11 cellular contexts compared by ENCODE assay signal in the genomic region with DNA sequence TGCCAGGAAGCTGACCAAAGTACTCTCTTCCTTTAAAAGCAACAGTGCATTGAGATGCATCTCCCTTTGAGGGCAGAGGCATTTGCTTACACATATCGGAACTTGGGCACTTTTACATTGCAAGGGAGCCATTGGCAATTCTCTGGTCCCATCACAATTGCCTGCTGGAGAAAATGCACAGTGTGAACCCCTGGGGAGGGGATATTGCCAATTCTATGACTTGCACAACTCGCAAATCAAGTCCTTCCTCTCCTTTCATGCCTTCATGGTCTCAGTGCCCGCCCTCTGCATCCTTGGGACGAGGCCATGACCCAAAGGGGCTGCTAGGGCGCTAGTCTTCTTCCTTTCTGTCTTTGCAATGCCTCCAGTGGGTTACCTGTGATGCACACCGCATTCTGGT. TPM values are rescaled to one million over a fixed set of nuclear protein-coding genes. Genes with fewer than 3 reads are reported as not detected.
DNase-seq lines count a peak whose midpoint lies in the region; ATAC-seq and TF ChIP-seq lines count a peak whose summit lies in the region.
"Had no signal": no experiment of that assay in that cellular context is flagged by ENCODE, and none has a peak within 500 bp of the region (broad histone marks: within the 10 kb centered on the region; RNA-seq: fewer than 3 reads in every experiment).

No MANE protein-coding gene starts in this region.

- H4K8ac ChIP-seq in H9 (replicated peaks; ENCODE audit: insufficient read length, low read depth, low read length) = no peak overlapping the region

- H3K27ac ChIP-seq in H9 (ENCODE audit: insufficient read length, low read depth, low read length) (peak overlapping the region; percentile 83), iPS DF 6.9 (ENCODE audit: low read length) (peak overlapping the region; percentile 67), neural progenitor cell (no peak overlapping the region)

- DNase-seq in H9 (peak; percentile 68), WTC11 (ENCODE audit: low spot score) (peak; percentile 36), iPS DF 6.9 (ENCODE audit: low read depth, low spot score) (peak; percentile 45), neural progenitor cell (ENCODE audit: low spot score) (no peak)
- no peak for DNase-seq in natural killer cell treated with Interleukin-12 subunit alpha and Interleukin-12 subunit beta and Interleukin-15 and Interleukin-18, amount 100 ng/mL, for 72 hours (ENCODE audit: low spot score)
- no peak for DNase-seq in activated CD4-positive, CD25-positive, alpha-beta regulatory T cell (lab: John Stamatoyannopoulos, UW)
- DNase-seq: DMS53 had no signal

- H3T11ph ChIP-seq in H9 (ENCODE audit: low read length) = no peak overlapping the region

- no peak overlapping the region for H3K14ac ChIP-seq in H9 (ENCODE audit: insufficient read depth, low read length)

- no peak overlapping the region for H2AK5ac ChIP-seq in H9 (ENCODE audit: insufficient read length, low read length)

- H2BK120ac ChIP-seq in H9 (ENCODE audit: low read depth, low read length, poor library complexity, severe bottlenecking) = no peak overlapping the region

- H3K9ac ChIP-seq in H9 (ENCODE audit: extremely low read depth, insufficient read length, low read length) = no peak overlapping the region
- H3K9ac ChIP-seq in neural progenitor cell = no peak overlapping the region

- H3K4me2 ChIP-seq in H9 (ENCODE audit: insufficient read depth, insufficient read length, low read length) (peak overlapping the region; percentile 14), neural progenitor cell (no peak overlapping the region)

- H3K36me3 Mint-ChIP-seq in H9 (ENCODE audit: insufficient read depth in 1 of 3, low read depth in 3 of 3) = peaks cover 2 to 4% (median 2%) of the 10 kb centered on the region in 3 experiments; a peak in 4 of 7 replicates
- H3K36me3 Mint-ChIP-seq in WTC11 = no peaks in the 10 kb centered on the region
- H3K36me3 Mint-ChIP-seq in neural progenitor cell = no peaks in the 10 kb centered on the region
- no peaks in the 10 kb centered on the region for H3K36me3 Mint-ChIP-seq in natural killer cell treated with Interleukin-12 subunit alpha and Interleukin-12 subunit beta and Interleukin-15 and Interleukin-18, amount 100 ng/mL, for 72 hours

- peak overlapping the region; percentile 15 to 50; a peak in 3 of 5 replicates for H3K4me3 Mint-ChIP-seq in H9
- peak overlapping the region; percentile 49 for H3K4me3 Mint-ChIP-seq in WTC11
- peak overlapping the region; percentile 53 for H3K4me3 Mint-ChIP-seq in neural progenitor cell
- no peak overlapping the region for H3K4me3 Mint-ChIP-seq in natural killer cell treated with Interleukin-12 subunit alpha and Interleukin-12 subunit beta and Interleukin-15 and Interleukin-18, amount 100 ng/mL, for 72 hours

- H2AFZ ChIP-seq in H9 (ENCODE audit: low read length) (no peak overlapping the region), neural progenitor cell (replicated peaks) (no peak overlapping the region)

- H3K79me1 ChIP-seq in H9 (ENCODE audit: insufficient read depth, low read depth, low read length, poor library complexity, severe bottlenecking) = no peaks in the 10 kb centered on the region

- H3K27me3 ChIP-seq in H9 (ENCODE audit: insufficient read depth, low read length) = no peaks in the 10 kb centered on the region
- no peaks in the 10 kb centered on the region for H3K27me3 ChIP-seq in iPS DF 6.9 (ENCODE audit: control insufficient read depth, insufficient read depth, low read length)
- peaks cover 74% of the 10 kb centered on the region for H3K27me3 ChIP-seq in neural progenitor cell

- no peaks in the 10 kb centered on the region for H3K23me2 ChIP-seq in H9 (ENCODE audit: insufficient read length, low read depth, low read length, poor library complexity, severe bottlenecking)

- no peak overlapping the region for H3K4ac ChIP-seq in H9 (ENCODE audit: low read depth, low read length)

- H2BK15ac ChIP-seq in H9 (ENCODE audit: low read depth, low read length) = no peak overlapping the region

- no peaks in the 10 kb centered on the region for H3K79me2 ChIP-seq in H9 (ENCODE audit: insufficient read depth, low read length)
- no peaks in the 10 kb centered on the region for H3K79me2 ChIP-seq in neural progenitor cell (ENCODE audit: low read depth)

- H3K9me3 ChIP-seq in H9 (ENCODE audit: control insufficient read depth, low read depth, low read length) (peaks cover 8% of the 10 kb centered on the region), iPS DF 6.9 (ENCODE audit: control insufficient read depth, insufficient read depth, low read length) (no peaks in the 10 kb centered on the region), neural progenitor cell (ENCODE audit: low read depth) (no peaks in the 10 kb centered on the region)

- POLR2A ChIA-PET in WTC11 (lab: Charles Lee) = interaction anchor here (0.6 kb wide), 1 partner anchor 27 kb away, joined by 6 read pairs; no protein-coding TSS in a partner anchor

- no peak overlapping the region for H4K5ac ChIP-seq in H9 (ENCODE audit: insufficient read length, low read depth, low read length)

- H3K9me3 Mint-ChIP-seq in H9 = peaks cover 48 to 63% of the 10 kb centered on the region in 2 experiments
- H3K9me3 Mint-ChIP-seq in WTC11 = no peaks in the 10 kb centered on the region
- peaks cover 7% of the 10 kb centered on the region for H3K9me3 Mint-ChIP-seq in neural progenitor cell
- no peaks in the 10 kb centered on the region for H3K9me3 Mint-ChIP-seq in natural killer cell treated with Interleukin-12 subunit alpha and Interleukin-12 subunit beta and Interleukin-15 and Interleukin-18, amount 100 ng/mL, for 72 hours

- no peaks in the 10 kb centered on the region; the same call in 1 of the 2 replicates for H3K4me1 ChIP-seq in H9 (ENCODE audit: insufficient read depth, low read length)
- H3K4me1 ChIP-seq in iPS DF 6.9 (ENCODE audit: control insufficient read depth, insufficient read depth, low read length) = no peaks in the 10 kb centered on the region
- peaks cover 7% of the 10 kb centered on the region for H3K4me1 ChIP-seq in neural progenitor cell

- H3K36me3 ChIP-seq in iPS DF 6.9 (ENCODE audit: control insufficient read depth, insufficient read depth, low read length) (no peaks in the 10 kb centered on the region), neural progenitor cell (no peaks in the 10 kb centered on the region)

- H3K27ac Mint-ChIP-seq in H9 (peak overlapping the region; percentile 86 to 98 (median 90)), WTC11 (peak overlapping the region; percentile 97), neural progenitor cell (no peak overlapping the region)
- H3K27ac Mint-ChIP-seq in natural killer cell treated with Interleukin-12 subunit alpha and Interleukin-12 subunit beta and Interleukin-15 and Interleukin-18, amount 100 ng/mL, for 72 hours = no peak overlapping the region

- H3K27me3 Mint-ChIP-seq in H9 (ENCODE audit: low read depth) (peaks cover 4% of the 10 kb centered on the region), WTC11 (ENCODE audit: low read depth) (peaks cover 12% of the 10 kb centered on the region), neural progenitor cell (ENCODE audit: insufficient read depth, low read depth) (no peaks in the 10 kb centered on the region)
- peaks cover 7 to 16% of the 10 kb centered on the region in 2 donors for H3K27me3 Mint-ChIP-seq in natural killer cell treated with Interleukin-12 subunit alpha and Interleukin-12 subunit beta and Interleukin-15 and Interleukin-18, amount 100 ng/mL, for 72 hours

- H3K56ac ChIP-seq in H9 (ENCODE audit: insufficient read length, low read depth, low read length) = no peak overlapping the region

- no peak overlapping the region for H2BK5ac ChIP-seq in H9 (ENCODE audit: insufficient read length, low read length)

- peaks cover 16% of the 10 kb centered on the region for H3F3A ChIP-seq in neural progenitor cell (ENCODE audit: low read depth)

- no CpG with 5 or more reads among the region's 6 CpGs for WGBS in H9 (ENCODE audit: extremely low coverage, insufficient read length, low lambda C conversion rate)
- WGBS in iPS DF 6.9 (ENCODE audit: insufficient coverage, insufficient read length) = no CpG with 5 or more reads among the region's 6 CpGs

- H4K20me1 ChIP-seq in H9 (ENCODE audit: control insufficient read depth, insufficient read depth, insufficient read length) (no peaks in the 10 kb centered on the region), neural progenitor cell (ENCODE audit: low read depth) (no peaks in the 10 kb centered on the region)

- H3K23ac ChIP-seq in H9 (ENCODE audit: insufficient read length, low read depth, low read length) = no peak overlapping the region

- ATAC-seq in WTC11 (peak; percentile 54), HG03135 (IDR thresholded peaks at IDR 0.05; ENCODE audit: unreplicated experiment) (no peak)
- no peak for ATAC-seq in natural killer cell treated with Interleukin-12 subunit alpha and Interleukin-12 subunit beta and Interleukin-15 and Interleukin-18, amount 100 ng/mL, for 72 hours
- ATAC-seq: GM12878 had no signal

- H3K4me1 Mint-ChIP-seq in H9 (peaks cover 45 to 47% of the 10 kb centered on the region in 2 experiments), WTC11 (peaks cover 58% of the 10 kb centered on the region), neural progenitor cell (peaks cover 19% of the 10 kb centered on the region)
- H3K4me1 Mint-ChIP-seq in natural killer cell treated with Interleukin-12 subunit alpha and Interleukin-12 subunit beta and Interleukin-15 and Interleukin-18, amount 100 ng/mL, for 72 hours (ENCODE audit: low read depth in 2 of 2) = no peaks in the 10 kb centered on the region

- CTCF ChIA-PET in WTC11 (lab: Charles Lee) = interaction anchor here (1.7 kb wide), 1 partner anchor 102 kb away, joined by 4 read pairs; no protein-coding TSS in a partner anchor

- H3K18ac ChIP-seq in H9 (ENCODE audit: insufficient read length, low read depth, low read length) = no peak overlapping the region

- no peak for TF ChIP-seq CTCF in H9 (conservative IDR thresholded peaks at IDR 0.05)
- no peak for TF ChIP-seq CTCF in WTC11 (IDR thresholded peaks at IDR 0.05)
- TF ChIP-seq CTCF in neural progenitor cell (IDR thresholded peaks at IDR 0.05) = no peak

- H3K4me3 ChIP-seq in iPS DF 6.9 (ENCODE audit: low read length) = no peak overlapping the region
- no peak overlapping the region for H3K4me3 ChIP-seq in neural progenitor cell
- H3K4me3 ChIP-seq: GM12878 had no signal

- no peak overlapping the region for H4K91ac ChIP-seq in H9 (ENCODE audit: insufficient read length, low read depth, low read length)

- H2BK12ac ChIP-seq in H9 (ENCODE audit: insufficient read length, low read depth, low read length) = no peak overlapping the region

- H2BK20ac ChIP-seq in H9 (ENCODE audit: low read depth, low read length, poor library complexity, severe bottlenecking) = no peak overlapping the region

RNA-seq across cellular contexts. Expression of gene PDZD4, which starts 14.9 kb away (rescaled TPM):
- total RNA-seq in H9 (2021) (110 and 118 TPM in 2 replicates), WTC11 (2021) (120 to 175 TPM (median 161 TPM) in 3 replicates), neural progenitor cell (ENCODE audit: low replicate concordance) (1.9 and 5.2 TPM in 2 replicates)
- 1 to 10 TPM; 2.2 to 2.7 TPM for total RNA-seq in natural killer cell treated with Interleukin-12 subunit alpha and Interleukin-12 subunit beta and Interleukin-15 and Interleukin-18, amount 100 ng/mL, for 72 hours

RNA-seq across cellular contexts. Expression of gene L1CAM, which starts 40.8 kb away (rescaled TPM):
- total RNA-seq in H9 (2021) = 19.9 and 22.7 TPM in 2 replicates
- total RNA-seq in WTC11 (2021) = 40.2 to 55.2 TPM (median 49.4 TPM) in 3 replicates
- total RNA-seq in neural progenitor cell (ENCODE audit: low replicate concordance) = 0.49 and 1.7 TPM in 2 replicates
- 1 to 10 TPM in 1 of 2 donors, under 1 TPM in 1; 0.74 to 1.2 TPM for total RNA-seq in natural killer cell treated with Interleukin-12 subunit alpha and Interleukin-12 subunit beta and Interleukin-15 and Interleukin-18, amount 100 ng/mL, for 72 hours
- total RNA-seq: HT-29 had no signal

RNA-seq across cellular contexts. Expression of gene SSR4, which starts 50.7 kb away (rescaled TPM):
- 179 and 193 TPM in 2 replicates for total RNA-seq in H9 (2021)
- 203 to 237 TPM (median 232 TPM) in 3 replicates for total RNA-seq in WTC11 (2021)
- 58.4 and 112 TPM in 2 replicates for total RNA-seq in neural progenitor cell (ENCODE audit: low replicate concordance)
- 100 to 1,000 TPM; 266 to 306 TPM for total RNA-seq in natural killer cell treated with Interleukin-12 subunit alpha and Interleukin-12 subunit beta and Interleukin-15 and Interleukin-18, amount 100 ng/mL, for 72 hours

RNA-seq across cellular contexts. Expression of gene IDH3G, which starts 51.0 kb away (rescaled TPM):
- total RNA-seq in H9 (2021) = 43.2 and 47.1 TPM in 2 replicates
- total RNA-seq in WTC11 (2021) = 50.4 to 52.9 TPM (median 52.4 TPM) in 3 replicates
- 40.3 and 50.6 TPM in 2 replicates for total RNA-seq in neural progenitor cell (ENCODE audit: low replicate concordance)
- total RNA-seq in natural killer cell treated with Interleukin-12 subunit alpha and Interleukin-12 subunit beta and Interleukin-15 and Interleukin-18, amount 100 ng/mL, for 72 hours = 10 to 100 TPM; 62.5 to 74.1 TPM

RNA-seq across cellular contexts. Expression of gene AVPR2, which starts 59.3 kb away (rescaled TPM):
- total RNA-seq in H9 (2021) = not detected in 2 replicates
- total RNA-seq in WTC11 (2021) = 0.11 TPM in 1 of 3 replicates, not detected in the others
- total RNA-seq in neural progenitor cell (ENCODE audit: low replicate concordance) = not detected in 2 replicates
- total RNA-seq in natural killer cell treated with Interleukin-12 subunit alpha and Interleukin-12 subunit beta and Interleukin-15 and Interleukin-18, amount 100 ng/mL, for 72 hours = not detected
- total RNA-seq: Daoy, GM12878, HT-29 had no signal

Comparison
In these comparisons a context has a peak if more than half of its experiments do, and no peak if none do; other contexts are left out.
1. DNase-seq: peak in H9 (single experiment), WTC11 (single experiment) and iPS DF 6.9 (single experiment); none in neural progenitor cell (single experiment), natural killer cell treated with Interleukin-12 subunit alpha and Interleukin-12 subunit beta and Interleukin-15 and Interleukin-18, amount 100 ng/mL, for 72 hours (single experiment) and activated CD4-positive, CD25-positive, alpha-beta regulatory T cell (0 of 4).
2. H3K27ac Mint-ChIP-seq: peak in H9 (3 of 3) and WTC11 (single experiment); none in neural progenitor cell (single experiment) and natural killer cell treated with Interleukin-12 subunit alpha and Interleukin-12 subunit beta and Interleukin-15 and Interleukin-18, amount 100 ng/mL, for 72 hours (0 of 2).
3. RNA of gene PDZD4, which starts 14.9 kb away (total RNA-seq): 120 to 175 TPM in WTC11 and 110 to 118 TPM in H9; 2.2 to 2.7 TPM in natural killer cell treated with Interleukin-12 subunit alpha and Interleukin-12 subunit beta and Interleukin-15 and Interleukin-18, amount 100 ng/mL, for 72 hours and 1.9 to 5.2 TPM in neural progenitor cell; every median in the first group is over 10 times any median in the second.